8 cellular contexts compared by ENCODE assay signal in genomic region chr16:31875112-31875803, GRCh38. TPM values are rescaled to one million over a fixed set of nuclear protein-coding genes. Genes with fewer than 3 reads are reported as not detected.
A peak's percentile ranks its signal among the peaks of the same experiment; 100 is the strongest.
DNase-seq lines count a peak whose midpoint lies in the region; ATAC-seq lines count a peak whose summit lies in the region.

No MANE protein-coding gene starts in this region.

- peak; percentile 32 for DNase-seq in stimulated activated CD4-positive, alpha-beta T cell treated with anti-CD3 and anti-CD28 coated beads, Interleukin-4, amount 100 ng/mL, for 24 hours
- DNase-seq in stimulated activated CD4-positive, alpha-beta T cell treated with anti-CD3 and anti-CD28 coated beads, Interleukin-2, amount 100 ng/mL, for 24 hours = no peak
- peak in 1 of 2 donors; percentile 46 for DNase-seq in activated naive CD4-positive, alpha-beta T cell treated with anti-CD3 and anti-CD28 coated beads, Interleukin-2, amount 50 U/mL, for 72 hours (ENCODE audit: low spot score in 2 of 2)
- peak; percentile 63 for DNase-seq in kidney tubule cell (ENCODE audit: low spot score)
- no peak for DNase-seq in KG1 (lab: John Stamatoyannopoulos, UW)
- no peak for DNase-seq in NK-92 (lab: John Stamatoyannopoulos, UW; ENCODE audit: unreplicated experiment)

- peak in 1 of 2 donors; percentile 43 for ATAC-seq in activated naive CD4-positive, alpha-beta T cell treated with anti-CD3 and anti-CD28 coated beads, Interleukin-2, amount 50 U/mL, for 72 hours
- ATAC-seq in GM21619 (IDR thresholded peaks at IDR 0.05; ENCODE audit: unreplicated experiment) (no peak), GM21576 (IDR thresholded peaks at IDR 0.05; ENCODE audit: unreplicated experiment) (no peak)

- H3K36me3 Mint-ChIP-seq in activated naive CD4-positive, alpha-beta T cell treated with anti-CD3 and anti-CD28 coated beads, Interleukin-2, amount 50 U/mL, for 72 hours = peaks cover 49 to 67% of the 10 kb centered on the region in 2 donors

- H3K9me3 Mint-ChIP-seq in activated naive CD4-positive, alpha-beta T cell treated with anti-CD3 and anti-CD28 coated beads, Interleukin-2, amount 50 U/mL, for 72 hours = peaks cover 4 to 10% of the 10 kb centered on the region in 2 donors

- peak overlapping the region; percentile 100 for H3K27ac Mint-ChIP-seq in activated naive CD4-positive, alpha-beta T cell treated with anti-CD3 and anti-CD28 coated beads, Interleukin-2, amount 50 U/mL, for 72 hours

RNA-seq across cellular contexts. Expression of gene ZNF267, which starts 1.7 kb away (rescaled TPM):
- 10 to 100 TPM; 81.5 to 89.9 TPM for total RNA-seq in activated naive CD4-positive, alpha-beta T cell treated with anti-CD3 and anti-CD28 coated beads, Interleukin-2, amount 50 U/mL, for 72 hours

Comparison
In these comparisons a context has a peak if more than half of its experiments do, and no peak if none do; other contexts are left out.
1. DNase-seq: peak in stimulated activated CD4-positive, alpha-beta T cell treated with anti-CD3 and anti-CD28 coated beads, Interleukin-4, amount 100 ng/mL, for 24 hours (single experiment) and kidney tubule cell (single experiment); none in stimulated activated CD4-positive, alpha-beta T cell treated with anti-CD3 and anti-CD28 coated beads, Interleukin-2, amount 100 ng/mL, for 24 hours (0 of 2), KG1 (single experiment) and NK-92 (single experiment).